18 cellular contexts compared by ENCODE assay signal in the genomic region with DNA sequence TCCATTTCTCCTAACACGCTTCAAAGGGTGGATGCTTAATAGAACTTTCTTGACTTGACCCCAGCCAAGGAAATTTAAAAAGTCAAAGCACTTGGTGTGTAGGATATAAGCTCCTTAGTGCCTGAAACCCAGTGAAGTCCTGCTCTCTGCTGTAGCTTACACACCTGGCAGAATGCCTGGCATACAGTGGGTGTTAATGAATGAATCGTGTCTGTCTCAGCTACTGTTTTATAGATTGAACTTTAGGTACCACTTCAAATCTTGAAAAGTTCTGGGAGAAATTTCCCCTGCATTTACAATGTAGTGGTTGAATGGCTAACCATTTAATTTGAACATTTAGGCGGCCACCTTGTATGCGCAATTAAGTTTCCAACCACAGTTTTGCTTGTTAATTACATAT.
DNase-seq lines count a peak whose midpoint lies in the region; ATAC-seq and TF ChIP-seq lines count a peak whose summit lies in the region.
"Had no signal": no experiment of that assay in that cellular context is flagged by ENCODE, and none has a peak within 500 bp of the region (broad histone marks: within the 10 kb centered on the region; RNA-seq: fewer than 3 reads in every experiment).

No MANE protein-coding gene starts in this region.

- peak; percentile 18 for DNase-seq in NCI-H82 (lab: John Stamatoyannopoulos, UW)
- no peak for DNase-seq in NCI-H82 treated with DMSO at 0.1 percent for 48 hours (lab: John Stamatoyannopoulos, UW; ENCODE audit: unreplicated experiment)
- no peak for DNase-seq in SK-N-MC (ENCODE audit: low read depth, low spot score)
- DNase-seq in naive thymus-derived CD4-positive, alpha-beta T cell: no peak
- no peak for DNase-seq in foreskin keratinocyte
- DNase-seq: kidney glomerular epithelial cell; NCI-H1694 treated with DMSO at 0.1 percent for 48 hours; NCI-H69; psoas muscle; stimulated activated CD4-positive, alpha-beta T cell treated with anti-CD3 and anti-CD28 coated beads, Interleukin-12 subunit alpha, Interleukin-12 subunit beta, amount 100 ng/mL, for 4 hours had no signal

- H3K9me3 Mint-ChIP-seq in IgD-negative memory B cell: no peaks in the 10 kb centered on the region
- peaks cover 0 to 2% (median 0%) of the 10 kb centered on the region in 11 donors for H3K9me3 Mint-ChIP-seq in naive thymus-derived CD4-positive, alpha-beta T cell
- H3K9me3 Mint-ChIP-seq: GM23338, neural crest cell had no signal

- H3K36me3 ChIP-seq in SK-N-MC (ENCODE audit: insufficient read depth, low read length): no peaks in the 10 kb centered on the region
- no peaks in the 10 kb centered on the region for H3K36me3 ChIP-seq in naive thymus-derived CD4-positive, alpha-beta T cell (ENCODE audit: control insufficient read depth in 2 of 3, insufficient read depth in 3 of 3, low read length in 3 of 3)
- H3K36me3 ChIP-seq: BLaER1, tibial nerve had no signal

- no peaks in the 10 kb centered on the region for H3K27me3 Mint-ChIP-seq in IgD-negative memory B cell
- no peaks in the 10 kb centered on the region for H3K27me3 Mint-ChIP-seq in naive thymus-derived CD4-positive, alpha-beta T cell

- CTCF ChIA-PET in naive thymus-derived CD4-positive, alpha-beta T cell (lab: Charles Lee): interaction anchor here (0.6 to 1.0 kb wide), 2 partner anchors 13 to 86 kb away, joined by 3 to 5 read pairs; no protein-coding TSS in a partner anchor

- H3K36me3 Mint-ChIP-seq in IgD-negative memory B cell: no peaks in the 10 kb centered on the region
- H3K36me3 Mint-ChIP-seq in naive thymus-derived CD4-positive, alpha-beta T cell: peaks cover 0 to 3% (median 0%) of the 10 kb centered on the region in 5 donors

- POLR2A ChIA-PET in naive thymus-derived CD4-positive, alpha-beta T cell (lab: Charles Lee): interaction anchor here (1.7 kb wide), 1 partner anchor 13 kb away, joined by 6 read pairs; no protein-coding TSS in a partner anchor

- peaks cover 20 to 29% (median 26%) of the 10 kb centered on the region in 3 donors for H3K4me1 Mint-ChIP-seq in IgD-negative memory B cell
- peaks cover 15 to 45% (median 38%) of the 10 kb centered on the region in 7 donors for H3K4me1 Mint-ChIP-seq in naive thymus-derived CD4-positive, alpha-beta T cell

- TF ChIP-seq CTCF in foreskin keratinocyte (conservative IDR thresholded peaks at IDR 0.05): no peak

- H3K4me3 ChIP-seq in SK-N-MC: no peak overlapping the region
- no peak overlapping the region for H3K4me3 ChIP-seq in naive thymus-derived CD4-positive, alpha-beta T cell (ENCODE audit: low read length)
- H3K4me3 ChIP-seq: BLaER1, GM23338, psoas muscle, tibial nerve had no signal

- H3K27me3 ChIP-seq in naive thymus-derived CD4-positive, alpha-beta T cell (ENCODE audit: control insufficient read depth in 2 of 2, insufficient read depth in 2 of 2, low read length in 2 of 2): no peaks in the 10 kb centered on the region
- H3K27me3 ChIP-seq in foreskin keratinocyte: no peaks in the 10 kb centered on the region
- H3K27me3 ChIP-seq: tibial nerve had no signal

- no peaks in the 10 kb centered on the region for H3K9me3 ChIP-seq in SK-N-MC (ENCODE audit: low read depth, low read length)
- H3K9me3 ChIP-seq in naive thymus-derived CD4-positive, alpha-beta T cell (ENCODE audit: control insufficient read depth in 2 of 3, low read length in 3 of 3): no peaks in the 10 kb centered on the region
- H3K9me3 ChIP-seq: psoas muscle, tibial nerve had no signal

- 0 out of 2 replicates have a peak overlapping the region, but pooled peaks have one; percentile 38 for H3K27ac ChIP-seq in SK-N-MC
- no peak overlapping the region for H3K27ac ChIP-seq in naive thymus-derived CD4-positive, alpha-beta T cell (ENCODE audit: low read depth, low read length)
- no peak overlapping the region for H3K27ac ChIP-seq in foreskin keratinocyte
- H3K27ac ChIP-seq: BLaER1, psoas muscle, RWPE1, tibial nerve had no signal

- H3K4me1 ChIP-seq in naive thymus-derived CD4-positive, alpha-beta T cell (ENCODE audit: control insufficient read depth in 2 of 2, insufficient read depth in 2 of 2, low read length in 2 of 2): peaks cover 12 to 20% of the 10 kb centered on the region in 2 donors
- peaks cover 8% of the 10 kb centered on the region for H3K4me1 ChIP-seq in foreskin keratinocyte

- H3K27ac Mint-ChIP-seq in IgD-negative memory B cell: peak overlapping the region in 2 of 3 donors; percentile 27 to 63
- peak overlapping the region in 8 of 9 donors; percentile 5 to 84 (median 76) for H3K27ac Mint-ChIP-seq in naive thymus-derived CD4-positive, alpha-beta T cell
- H3K27ac Mint-ChIP-seq: GM23338 had no signal

- H3K4me3 Mint-ChIP-seq in IgD-negative memory B cell: no peak overlapping the region
- H3K4me3 Mint-ChIP-seq in naive thymus-derived CD4-positive, alpha-beta T cell: no peak overlapping the region
- H3K4me3 Mint-ChIP-seq: GM23338, neural crest cell had no signal

- no peak for ATAC-seq in naive thymus-derived CD4-positive, alpha-beta T cell
- no peak for ATAC-seq in foreskin keratinocyte
- no peak for ATAC-seq in GM21717 (IDR thresholded peaks at IDR 0.05; ENCODE audit: unreplicated experiment)
- no peak for ATAC-seq in HG02678 (IDR thresholded peaks at IDR 0.05; ENCODE audit: unreplicated experiment)
- ATAC-seq: GM23338, psoas muscle had no signal

- no peak overlapping the region for H3K9ac ChIP-seq in SK-N-MC (ENCODE audit: insufficient read length)
- H3K9ac ChIP-seq: BLaER1 had no signal

- intact Hi-C loops in naive thymus-derived CD4-positive, alpha-beta T cell (cut with micrococcal nuclease): loop anchor here (5.0 kb wide), 3 partner anchors 73 to 253 kb away; no protein-coding TSS in a partner anchor
